Comparison of ENCODE assay signal across 8 cellular contexts in the genomic region with DNA sequence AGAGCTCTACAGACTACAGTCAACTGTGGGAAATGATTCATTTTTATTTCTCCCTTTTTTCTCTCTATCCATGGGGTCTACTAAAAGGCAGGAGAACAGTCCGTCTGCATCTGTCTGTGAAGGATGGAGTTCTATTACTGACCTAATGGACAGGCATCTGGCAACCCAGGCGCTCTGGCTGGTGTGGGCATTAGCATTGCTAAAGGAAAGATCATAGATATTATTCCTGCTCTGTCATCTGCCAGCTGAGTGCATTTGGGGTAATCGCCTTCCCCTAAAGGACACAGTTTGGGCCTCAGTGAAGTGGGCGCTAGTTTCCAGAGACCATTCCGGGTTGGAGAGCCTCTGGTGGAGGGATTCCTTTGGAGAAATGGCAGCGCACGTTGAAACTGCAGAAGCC.
"Had no signal": no experiment of that assay in that cellular context is flagged by ENCODE, and none has a peak within 500 bp of the region (broad histone marks: within the 10 kb centered on the region; RNA-seq: fewer than 3 reads in every experiment).

No MANE protein-coding gene starts in this region.

- H3K9me3 ChIP-seq: HAP-1 had no signal

- H2AFZ ChIP-seq: GM23248, GM23338 had no signal

- H3K9ac ChIP-seq: GM23248 had no signal

- DNase-seq: GOT3, H9, HCEC 1CT, HFFc6 had no signal

- H3K4me3 ChIP-seq: GM23248, GM23338, HAP-1 had no signal

- H3K27ac ChIP-seq: GM23248 had no signal

- H3K4me1 ChIP-seq: HAP-1 had no signal

- ATAC-seq: GM23338, HCT116 had no signal

- H3K4me2 ChIP-seq: GM23338 had no signal

- H3K36me3 ChIP-seq: HAP-1 had no signal
